Comparison of ENCODE assay signal across 21 cellular contexts in the genomic region with DNA sequence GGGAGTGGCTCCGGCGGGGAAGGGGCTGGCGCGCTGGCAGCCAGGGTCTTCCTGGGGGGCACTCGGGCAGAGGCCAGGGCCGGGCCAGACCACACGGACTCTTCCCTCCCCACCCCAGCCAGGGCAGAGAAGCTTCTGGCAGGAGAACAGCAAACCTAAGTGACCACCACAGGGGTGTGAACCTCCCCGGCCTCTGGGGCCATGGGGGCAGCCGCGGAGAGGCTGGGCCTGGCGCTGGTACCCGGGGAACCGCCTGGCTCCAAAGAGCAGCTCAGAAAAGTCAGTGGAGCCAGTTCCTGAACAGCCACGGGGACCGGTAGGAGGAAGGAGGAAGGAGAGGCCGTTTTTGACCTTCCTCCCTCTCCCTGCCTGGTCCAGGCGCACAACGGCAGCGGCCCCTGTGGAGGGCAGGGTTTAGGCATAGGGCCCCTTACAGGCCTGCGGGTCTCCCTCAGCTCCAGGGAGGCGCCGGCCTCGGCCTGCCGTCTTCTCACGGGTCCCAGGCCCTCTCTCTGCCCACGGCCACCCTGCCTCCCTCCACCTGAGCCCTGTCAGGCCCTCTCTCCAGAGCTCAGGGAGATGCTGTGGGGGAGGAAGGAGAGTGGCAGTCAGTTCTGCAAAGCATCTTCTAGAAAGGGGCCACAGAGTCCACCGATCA. TPM values are rescaled to one million over a fixed set of nuclear protein-coding genes. Genes with fewer than 3 reads are reported as not detected.
DNase-seq lines count a peak whose midpoint lies in the region; ATAC-seq, FAIRE-seq and TF ChIP-seq lines count a peak whose summit lies in the region.
"Had no signal": no experiment of that assay in that cellular context is flagged by ENCODE, and none has a peak within 500 bp of the region (broad histone marks: within the 10 kb centered on the region; RNA-seq: fewer than 3 reads in every experiment).

No MANE protein-coding gene starts in this region.

- H3K27me3 Mint-ChIP-seq in WTC11 (ENCODE audit: low read depth) (no peaks in the 10 kb centered on the region), natural killer cell (ENCODE audit: low read depth in 2 of 2) (peaks cover 0 to 3% of the 10 kb centered on the region in 2 donors)
- H3K27me3 Mint-ChIP-seq: central memory CD8-positive, alpha-beta T cell had no signal

- H3K4me3 Mint-ChIP-seq in WTC11 (no peak overlapping the region), natural killer cell (no peak overlapping the region)
- H3K4me3 Mint-ChIP-seq: central memory CD8-positive, alpha-beta T cell; H9; nephron progenitor cell had no signal

- TF ChIP-seq RAD21 in HepG2 (CRISPR knock-in tag; IDR thresholded peaks at IDR 0.05), result no peak

- peak; percentile 20 for DNase-seq in GM20000 (ENCODE audit: low spot score)
- DNase-seq in WTC11 (ENCODE audit: low spot score), result no peak
- no peak for DNase-seq in HepG2 (ENCODE audit: low spot score)
- no peak for DNase-seq in sciatic nerve (ENCODE audit: low spot score)
- DNase-seq in natural killer cell, result no peak
- DNase-seq in NCI-H524 treated with DMSO at 0.1 percent for 48 hours (lab: John Stamatoyannopoulos, UW), result no peak
- DNase-seq: activated CD4-positive, CD25-positive, alpha-beta regulatory T cell treated with anti-CD3 and anti-CD28 coated beads, Interleukin-2, amount 50 U/mL, for 72 hours; effector CD8-positive, alpha-beta T cell; H9; heart right ventricle; KG1; NCI-H526; nephron progenitor cell; stimulated activated naive CD4-positive, alpha-beta T cell; T1000 had no signal

- H3K27ac Mint-ChIP-seq in WTC11 (no peak overlapping the region), natural killer cell (no peak overlapping the region)
- H3K27ac Mint-ChIP-seq: nephron progenitor cell had no signal

- intact Hi-C loops in HepG2 (cut with micrococcal nuclease; ENCODE audit: unreplicated experiment) (loop anchor here (5.0 kb wide), 1 partner anchor 81 kb away; a partner anchor contains a TSS), sciatic nerve (cut with DNase I) (no loop called here), natural killer cell (cut with micrococcal nuclease) (no loop called here)

- no peak overlapping the region for H2AFZ ChIP-seq in HepG2 (ENCODE audit: low read length)
- H2AFZ ChIP-seq: PC-9 had no signal

- POLR2A ChIA-PET in WTC11 (lab: Charles Lee), result no interaction called here
- POLR2A ChIA-PET in HepG2 (lab: Yijun Ruan, JAX), result no interaction called here

- no peaks in the 10 kb centered on the region for H3K27me3 ChIP-seq in HepG2 (ENCODE audit: control insufficient read depth in 1 of 2, insufficient read depth in 2 of 2, low read length in 2 of 2)
- H3K27me3 ChIP-seq: heart right ventricle had no signal

- peak overlapping the region; percentile 43; the same call in 1 of the 2 replicates for H3K9ac ChIP-seq in HepG2 (ENCODE audit: insufficient read depth, low read depth, low read length)

- H3K4me1 Mint-ChIP-seq in WTC11 (peaks cover 7% of the 10 kb centered on the region), natural killer cell (no peaks in the 10 kb centered on the region)
- H3K4me1 Mint-ChIP-seq: central memory CD8-positive, alpha-beta T cell had no signal

- no peak overlapping the region for H3K27ac ChIP-seq in HepG2 (ENCODE audit: extremely low read length, insufficient read depth, low read length)
- H3K27ac ChIP-seq: heart right ventricle, PC-9 had no signal

- CTCF ChIA-PET in WTC11 (lab: Charles Lee), result interaction anchor here (0.7 to 2.0 kb wide), 6 partner anchors 11 to 605 kb away, joined by 3 to 10 read pairs (median 4); no protein-coding TSS in a partner anchor
- CTCF ChIA-PET in HepG2 (lab: Yijun Ruan, JAX; ENCODE audit: low intra/inter-chr PET ratio, low total read pairs), result no interaction called here

- no peaks in the 10 kb centered on the region for H4K20me1 ChIP-seq in HepG2 (ENCODE audit: insufficient read depth, low read length)

- no TSS peak for BruUV-seq in HepG2 (replicated peaks; lab: Mats Ljungman, UMichigan)

- H3K79me2 ChIP-seq in HepG2 (ENCODE audit: insufficient read depth, low read length), result no peaks in the 10 kb centered on the region

- TF ChIP-seq POLR2A in HepG2 (IDR thresholded peaks at IDR 0.05; ENCODE audit: insufficient read depth in 1 of 2, low read depth in 2 of 2, low read length in 2 of 2), result no peak

- FAIRE-seq in HepG2 (lab: Jason Lieb, UNC), result no peak

- ATAC-seq in WTC11, result 0 out of 2 replicates have a peak, but pooled peaks have one; percentile 5
- peak; percentile 70 for ATAC-seq in HepG2
- peak; percentile 53 for ATAC-seq in sciatic nerve
- ATAC-seq in natural killer cell, result no peak
- no peak for ATAC-seq in HG02610 (IDR thresholded peaks at IDR 0.05; ENCODE audit: unreplicated experiment)
- no peak for ATAC-seq in GM21786 (IDR thresholded peaks at IDR 0.05; ENCODE audit: unreplicated experiment)

- TF ChIP-seq CTCF in GM20000 (IDR thresholded peaks at IDR 0.05; ENCODE audit: extremely low read depth, missing control alignments), result no peak
- TF ChIP-seq CTCF in WTC11 (IDR thresholded peaks at IDR 0.05), result no peak
- TF ChIP-seq CTCF in HepG2 (CRISPR knock-in tag; IDR thresholded peaks at IDR 0.05), result no peak; the same call in 1 of the 2 replicates
- no peak for TF ChIP-seq CTCF in natural killer cell (IDR thresholded peaks at IDR 0.05)

- H3K9me3 ChIP-seq in HepG2 (ENCODE audit: low read length), result no peaks in the 10 kb centered on the region

- H3K4me2 ChIP-seq in HepG2 (ENCODE audit: low read depth, low read length), result peak overlapping the region; percentile 61
- H3K4me2 ChIP-seq: PC-9 had no signal

- in situ Hi-C loops in HepG2 (cut with HindIII; ENCODE audit: extremely low pct_ligation_motif_present, low pct_unique_long_range_greater_than_20kb), result no loop called here

- H3K4me3 ChIP-seq in HepG2 (replicated peaks in 1 of 3; ENCODE audit: insufficient read depth in 1 of 3, low read depth in 2 of 3, low read length in 3 of 3), result peak overlapping the region; percentile 18 to 41 (median 30); a peak in 4 of 6 replicates
- H3K4me3 ChIP-seq: heart right ventricle, lung, PC-9 had no signal

- 7% methylated on average over 3 of the region's 27 CpGs for WGBS in HepG2 (ENCODE audit: low lambda C conversion rate)

- H3K4me1 ChIP-seq in HepG2 (ENCODE audit: insufficient read depth, low read length), result peaks cover 16% of the 10 kb centered on the region

- H3K36me3 ChIP-seq in HepG2 (replicated peaks in 1 of 2; ENCODE audit: control insufficient read depth in 1 of 2, insufficient read depth in 2 of 2, low read length in 2 of 2), result no peaks in the 10 kb centered on the region

- no peak for TF ChIP-seq EP300 in HepG2 (IDR thresholded peaks at IDR 0.05; ENCODE audit: low read depth in 2 of 2, low read length in 2 of 2)
- no peak for TF ChIP-seq EP300 in HepG2 (CRISPR knock-in tag; IDR thresholded peaks at IDR 0.05; ENCODE audit: borderline replicate concordance)

- H3K36me3 Mint-ChIP-seq in WTC11, result peaks cover 12% of the 10 kb centered on the region; the same call in 1 of the 2 replicates
- H3K36me3 Mint-ChIP-seq in natural killer cell, result peaks cover 5% of the 10 kb centered on the region

- H3K9me3 Mint-ChIP-seq in WTC11 (0 out of 2 replicates have a peak, but pooled peaks cover 3% of the 10 kb centered on the region), natural killer cell (no peaks in the 10 kb centered on the region)
- H3K9me3 Mint-ChIP-seq: central memory CD8-positive, alpha-beta T cell had no signal

RNA-seq across cellular contexts. Expression of a gene that starts 51.8 kb away (rescaled TPM):
- total RNA-seq in WTC11 (2021), result 21.0 to 25.8 TPM (median 23.5 TPM) in 3 replicates
- total RNA-seq in HepG2 (2016; rRNA removed; fragmentation: Illumina TruSeq; extraction: Trizol), result 8.8 and 14.5 TPM in 2 replicates
- total RNA-seq in HepG2 (2016; cell fraction: cytosol; rRNA removed; fragmentation: Illumina TruSeq; extraction: Trizol; ENCODE audit: low read depth), result 6.0 and 6.3 TPM in 2 replicates
- total RNA-seq in HepG2 (2016; cell fraction: insoluble cytoplasmic fraction; rRNA removed; fragmentation: Illumina TruSeq; extraction: Trizol), result 10.0 and 16.3 TPM in 2 replicates
- 6.8 and 8.7 TPM in 2 replicates for total RNA-seq in HepG2 (2016; cell fraction: membrane; rRNA removed; fragmentation: Illumina TruSeq; extraction: Trizol)
- 15.7 and 19.0 TPM in 2 replicates for total RNA-seq in HepG2 (2016; cell fraction: nucleus; rRNA removed; fragmentation: Illumina TruSeq; extraction: Trizol)
- 13.4 and 15.6 TPM in 2 replicates for polyA plus RNA-seq in HepG2 (2011; rRNA removed)
- polyA plus RNA-seq in HepG2 (2011; cell fraction: cytosol; rRNA removed), result 9.0 and 10.6 TPM in 2 replicates
- polyA plus RNA-seq in HepG2 (2011; cell fraction: nucleus; rRNA removed), result 7.2 and 7.7 TPM in 2 replicates
- polyA plus RNA-seq in HepG2 (2012), result 8.9 and 12.3 TPM in 2 replicates
- polyA plus RNA-seq in HepG2 (2016; cell fraction: cytosol; fragmentation: Illumina TruSeq; extraction: Trizol; ENCODE audit: low read depth), result 0.62 and 0.75 TPM in 2 replicates
- polyA plus RNA-seq in HepG2 (2016; cell fraction: insoluble cytoplasmic fraction; fragmentation: Illumina TruSeq; extraction: Trizol; ENCODE audit: low read depth), result 7.3 and 8.0 TPM in 2 replicates
- 2.4 and 2.5 TPM in 2 replicates for polyA plus RNA-seq in HepG2 (2016; cell fraction: membrane; fragmentation: Illumina TruSeq; extraction: Trizol; ENCODE audit: low read depth)
- polyA plus RNA-seq in HepG2 (2016; cell fraction: nucleus; fragmentation: Illumina TruSeq; extraction: Trizol; ENCODE audit: insufficient read depth, low read depth), result 17.1 and 18.9 TPM in 2 replicates
- polyA minus RNA-seq in HepG2 (2011; rRNA and poly(A)+ RNA removed; ENCODE audit: low replicate concordance), result 47.3 and 130 TPM in 2 replicates
- polyA minus RNA-seq in HepG2 (2011; cell fraction: cytosol; rRNA and poly(A)+ RNA removed), result 15.9 and 16.4 TPM in 2 replicates
- 21.2 and 22.0 TPM in 2 replicates for polyA minus RNA-seq in HepG2 (2011; cell fraction: nucleus; rRNA and poly(A)+ RNA removed)
- total RNA-seq in sciatic nerve, result 23.9 TPM
- 10 to 100 TPM; 26.3 to 31.0 (median 30.4) TPM for total RNA-seq in natural killer cell

RNA-seq across cellular contexts. Expression of a gene that starts 54.3 kb away (rescaled TPM):
- total RNA-seq in WTC11 (2021), result not detected in 3 replicates
- total RNA-seq in HepG2 (2016; rRNA removed; fragmentation: Illumina TruSeq; extraction: Trizol), result not detected in 2 replicates
- not detected in 2 replicates for total RNA-seq in HepG2 (2016; cell fraction: cytosol; rRNA removed; fragmentation: Illumina TruSeq; extraction: Trizol; ENCODE audit: low read depth)
- not detected in 2 replicates for total RNA-seq in HepG2 (2016; cell fraction: insoluble cytoplasmic fraction; rRNA removed; fragmentation: Illumina TruSeq; extraction: Trizol)
- total RNA-seq in HepG2 (2016; cell fraction: membrane; rRNA removed; fragmentation: Illumina TruSeq; extraction: Trizol), result not detected in 2 replicates
- not detected in 2 replicates for total RNA-seq in HepG2 (2016; cell fraction: nucleus; rRNA removed; fragmentation: Illumina TruSeq; extraction: Trizol)
- not detected in 2 replicates for polyA plus RNA-seq in HepG2 (2011; rRNA removed)
- polyA plus RNA-seq in HepG2 (2011; cell fraction: cytosol; rRNA removed), result not detected in 2 replicates
- not detected in 2 replicates for polyA plus RNA-seq in HepG2 (2011; cell fraction: nucleus; rRNA removed)
- not detected in 2 replicates for polyA plus RNA-seq in HepG2 (2012)
- polyA plus RNA-seq in HepG2 (2016; cell fraction: cytosol; fragmentation: Illumina TruSeq; extraction: Trizol; ENCODE audit: low read depth), result not detected in 2 replicates
- polyA plus RNA-seq in HepG2 (2016; cell fraction: insoluble cytoplasmic fraction; fragmentation: Illumina TruSeq; extraction: Trizol; ENCODE audit: low read depth), result not detected in 2 replicates
- polyA plus RNA-seq in HepG2 (2016; cell fraction: membrane; fragmentation: Illumina TruSeq; extraction: Trizol; ENCODE audit: low read depth), result not detected in 2 replicates
- not detected in 2 replicates for polyA plus RNA-seq in HepG2 (2016; cell fraction: nucleus; fragmentation: Illumina TruSeq; extraction: Trizol; ENCODE audit: insufficient read depth, low read depth)
- not detected in 2 replicates for polyA minus RNA-seq in HepG2 (2011; rRNA and poly(A)+ RNA removed; ENCODE audit: low replicate concordance)
- polyA minus RNA-seq in HepG2 (2011; cell fraction: cytosol; rRNA and poly(A)+ RNA removed), result not detected in 2 replicates
- not detected in 2 replicates for polyA minus RNA-seq in HepG2 (2011; cell fraction: nucleus; rRNA and poly(A)+ RNA removed)
- total RNA-seq in sciatic nerve, result not detected
- not detected for total RNA-seq in natural killer cell
- total RNA-seq: G401, H9, heart right ventricle, lung, PC-9 had no signal
- polyA plus RNA-seq: heart right ventricle, lung had no signal

Comparison
In these comparisons a context has a peak if more than half of its experiments do, and no peak if none do; other contexts are left out.
1. ATAC-seq: peak in WTC11 (single experiment), HepG2 (single experiment) and sciatic nerve (single experiment); none in natural killer cell (0 of 3), HG02610 (single experiment) and GM21786 (single experiment).